8 cellular contexts compared by ENCODE assay signal in genomic region chr17:740240-741055, GRCh38. TPM values are rescaled to one million over a fixed set of nuclear protein-coding genes. Genes with fewer than 3 reads are reported as not detected.
DNase-seq lines count a peak whose midpoint lies in the region; ATAC-seq and TF ChIP-seq lines count a peak whose summit lies in the region.

No MANE protein-coding gene starts in this region.

- in situ Hi-C loops in GM13976 (cut with MboI; ENCODE audit: low sequenced_read_pairs, unreplicated experiment) = no loop called here

- peak; percentile 73 for ATAC-seq in GM21825 (IDR thresholded peaks at IDR 0.05; ENCODE audit: unreplicated experiment)
- ATAC-seq in omental fat pad (ENCODE audit: low FRiP score) = no peak

- TF ChIP-seq CTCF in GM13976 (IDR thresholded peaks at IDR 0.05; ENCODE audit: borderline replicate concordance, control extremely low read depth, extremely low read depth, insufficient read depth, missing control alignments) (no peak), omental fat pad (IDR thresholded peaks at IDR 0.05) (no peak)

- DNase-seq in GM13976 (ENCODE audit: low spot score) (peak; percentile 74), NOMO-1 treated with dmso at 0.1 percent for 144 hours (lab: John Stamatoyannopoulos, UW; ENCODE audit: unreplicated experiment) (peak; percentile 87), germinal center (ENCODE audit: low spot score) (peak; percentile 78), omental fat pad (ENCODE audit: low spot score) (no peak), LoVo (ENCODE audit: low spot score) (no peak), NCI-H82 (lab: John Stamatoyannopoulos, UW) (no peak), NCI-H1105 treated with DMSO at 0.1 percent for 48 hours (lab: John Stamatoyannopoulos, UW) (no peak)

RNA-seq across cellular contexts. Expression of gene TLCD3A, which starts 8.1 kb away (rescaled TPM):
- 10 to 100 TPM in 1 of 4 donors, 1 to 10 TPM in 3; 5.2 to 45.3 (median 7.5) TPM for total RNA-seq in omental fat pad

RNA-seq across cellular contexts. Expression of gene GEMIN4, which starts 11.6 kb away (rescaled TPM):
- total RNA-seq in omental fat pad = 10 to 100 TPM; 13.2 to 29.2 (median 18.7) TPM

RNA-seq across cellular contexts. Expression of gene VPS53, which starts 25.8 kb away (rescaled TPM):
- 10 to 100 TPM; 20.4 to 42.1 (median 36.9) TPM for total RNA-seq in omental fat pad

RNA-seq across cellular contexts. Expression of gene GLOD4, which starts 41.6 kb away (rescaled TPM):
- 10 to 100 TPM; 41.1 to 73.1 (median 44.7) TPM for total RNA-seq in omental fat pad

RNA-seq across cellular contexts. Expression of gene MRM3, which starts 41.7 kb away (rescaled TPM):
- 10 to 100 TPM; 14.0 to 23.8 (median 16.0) TPM for total RNA-seq in omental fat pad

Comparison
In these comparisons a context has a peak if more than half of its experiments do, and no peak if none do; other contexts are left out.
1. DNase-seq: peak in GM13976 (single experiment), NOMO-1 treated with dmso at 0.1 percent for 144 hours (single experiment) and germinal center (single experiment); none in omental fat pad (single experiment), LoVo (single experiment), NCI-H82 (single experiment) and NCI-H1105 treated with DMSO at 0.1 percent for 48 hours (single experiment).